In the genomic region with DNA sequence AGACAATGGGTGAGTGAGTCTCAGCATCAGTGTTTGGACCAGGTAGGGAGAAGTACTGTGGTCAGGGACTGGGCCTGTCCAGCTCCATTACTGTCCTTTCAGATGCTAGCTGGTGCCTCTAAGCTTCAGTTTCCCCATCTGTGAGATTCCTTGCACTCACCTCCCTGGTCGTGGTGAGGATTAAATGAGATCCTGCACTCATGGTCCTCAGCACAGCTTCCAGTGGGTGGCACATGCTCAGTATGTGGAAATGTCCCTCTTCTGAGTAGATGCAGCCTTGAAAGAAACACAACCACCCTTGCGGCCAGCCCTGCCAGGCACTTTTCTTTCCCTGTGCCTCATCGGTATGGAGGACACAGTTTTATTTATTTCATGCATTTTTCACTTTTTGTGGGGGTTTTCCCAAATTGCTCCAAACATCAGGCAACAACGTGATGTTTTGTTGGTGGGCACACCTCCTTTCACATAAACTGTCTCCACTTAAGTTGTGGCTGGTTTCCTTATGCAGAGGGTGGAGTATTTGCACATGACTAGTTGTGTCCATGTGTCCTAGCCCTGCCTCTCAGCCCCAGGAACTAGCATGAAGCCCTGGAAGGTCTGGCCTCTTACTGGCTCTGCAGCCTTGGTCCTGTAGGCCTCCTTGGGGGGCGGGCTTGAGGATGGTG, we compare ENCODE assay signal across 1 cellular context.
TF ChIP-seq lines count a peak whose summit lies in the region.

No MANE protein-coding gene starts in this region.

TF ChIP-seq in SK-N-SH, 30 proteins besides CTCF, POLR2A, EP300 and RAD21:
- TF ChIP-seq GATA2 (CRISPR knock-in tag; IDR thresholded peaks at IDR 0.05) (no peak), NRF1 (IDR thresholded peaks at IDR 0.05; ENCODE audit: low read depth, low read length) (no peak), RFX5 (IDR thresholded peaks at IDR 0.05; ENCODE audit: low read length) (no peak)
- TF ChIP-seq, protein P1, sequence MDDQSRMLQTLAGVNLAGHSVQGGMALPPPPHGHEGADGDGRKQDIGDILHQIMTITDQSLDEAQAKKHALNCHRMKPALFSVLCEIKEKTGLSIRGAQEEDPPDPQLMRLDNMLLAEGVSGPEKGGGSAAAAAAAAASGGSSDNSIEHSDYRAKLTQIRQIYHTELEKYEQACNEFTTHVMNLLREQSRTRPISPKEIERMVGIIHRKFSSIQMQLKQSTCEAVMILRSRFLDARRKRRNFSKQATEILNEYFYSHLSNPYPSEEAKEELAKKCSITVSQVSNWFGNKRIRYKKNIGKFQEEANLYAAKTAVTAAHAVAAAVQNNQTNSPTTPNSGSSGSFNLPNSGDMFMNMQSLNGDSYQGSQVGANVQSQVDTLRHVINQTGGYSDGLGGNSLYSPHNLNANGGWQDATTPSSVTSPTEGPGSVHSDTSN (IDR thresholded peaks at IDR 0.05) = no peak
- TF ChIP-seq, protein P2, sequence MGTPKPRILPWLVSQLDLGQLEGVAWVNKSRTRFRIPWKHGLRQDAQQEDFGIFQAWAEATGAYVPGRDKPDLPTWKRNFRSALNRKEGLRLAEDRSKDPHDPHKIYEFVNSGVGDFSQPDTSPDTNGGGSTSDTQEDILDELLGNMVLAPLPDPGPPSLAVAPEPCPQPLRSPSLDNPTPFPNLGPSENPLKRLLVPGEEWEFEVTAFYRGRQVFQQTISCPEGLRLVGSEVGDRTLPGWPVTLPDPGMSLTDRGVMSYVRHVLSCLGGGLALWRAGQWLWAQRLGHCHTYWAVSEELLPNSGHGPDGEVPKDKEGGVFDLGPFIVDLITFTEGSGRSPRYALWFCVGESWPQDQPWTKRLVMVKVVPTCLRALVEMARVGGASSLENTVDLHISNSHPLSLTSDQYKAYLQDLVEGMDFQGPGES (IDR thresholded peaks at IDR 0.05; ENCODE audit: low read depth, low read length) = no peak
- TF ChIP-seq, protein P3, sequence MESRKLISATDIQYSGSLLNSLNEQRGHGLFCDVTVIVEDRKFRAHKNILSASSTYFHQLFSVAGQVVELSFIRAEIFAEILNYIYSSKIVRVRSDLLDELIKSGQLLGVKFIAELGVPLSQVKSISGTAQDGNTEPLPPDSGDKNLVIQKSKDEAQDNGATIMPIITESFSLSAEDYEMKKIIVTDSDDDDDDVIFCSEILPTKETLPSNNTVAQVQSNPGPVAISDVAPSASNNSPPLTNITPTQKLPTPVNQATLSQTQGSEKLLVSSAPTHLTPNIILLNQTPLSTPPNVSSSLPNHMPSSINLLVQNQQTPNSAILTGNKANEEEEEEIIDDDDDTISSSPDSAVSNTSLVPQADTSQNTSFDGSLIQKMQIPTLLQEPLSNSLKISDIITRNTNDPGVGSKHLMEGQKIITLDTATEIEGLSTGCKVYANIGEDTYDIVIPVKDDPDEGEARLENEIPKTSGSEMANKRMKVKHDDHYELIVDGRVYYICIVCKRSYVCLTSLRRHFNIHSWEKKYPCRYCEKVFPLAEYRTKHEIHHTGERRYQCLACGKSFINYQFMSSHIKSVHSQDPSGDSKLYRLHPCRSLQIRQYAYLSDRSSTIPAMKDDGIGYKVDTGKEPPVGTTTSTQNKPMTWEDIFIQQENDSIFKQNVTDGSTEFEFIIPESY (IDR thresholded peaks at IDR 0.05; ENCODE audit: borderline replicate concordance, low read depth) = no peak
- TF ChIP-seq, protein P4, sequence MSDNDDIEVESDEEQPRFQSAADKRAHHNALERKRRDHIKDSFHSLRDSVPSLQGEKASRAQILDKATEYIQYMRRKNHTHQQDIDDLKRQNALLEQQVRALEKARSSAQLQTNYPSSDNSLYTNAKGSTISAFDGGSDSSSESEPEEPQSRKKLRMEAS (IDR thresholded peaks at IDR 0.05; ENCODE audit: low read depth) = no peak
